Comparison of ENCODE assay signal across 10 cellular contexts in the genomic region with DNA sequence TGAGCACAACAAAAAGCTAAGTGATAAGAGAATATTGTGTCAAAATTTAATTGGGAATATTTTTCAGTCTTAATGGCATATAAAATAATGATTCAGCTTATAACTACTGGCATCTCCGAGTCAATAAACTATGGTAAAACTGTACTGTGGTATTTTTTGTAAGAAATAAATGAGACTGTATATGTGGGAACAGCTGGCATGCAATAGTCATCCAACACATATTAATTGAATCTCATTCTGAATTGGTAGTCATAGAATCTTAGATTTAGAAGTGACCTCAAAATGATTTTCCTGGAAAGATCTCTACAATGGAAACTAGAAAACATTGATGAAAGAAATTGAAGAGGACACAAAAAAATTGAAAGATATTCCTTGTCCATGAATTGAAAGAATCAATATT.
"Had no signal": no experiment of that assay in that cellular context is flagged by ENCODE, and none has a peak within 500 bp of the region (broad histone marks: within the 10 kb centered on the region; RNA-seq: fewer than 3 reads in every experiment).

No MANE protein-coding gene starts in this region.

- H3K27ac ChIP-seq: GM23248 had no signal

- DNase-seq: GM23248, GOT3, H7, H9, HCEC 1CT, HFFc6 had no signal

- H3K4me2 ChIP-seq: GM23338 had no signal

- FAIRE-seq: H1 had no signal

- H3K4me3 Mint-ChIP-seq: GM23338, H9, HFFc6 had no signal

- ATAC-seq: GM23338, HCT116 had no signal

- H3K36me3 ChIP-seq: HAP-1 had no signal

- H3K9ac ChIP-seq: GM23248 had no signal

- H3K9me3 Mint-ChIP-seq: GM23338 had no signal

- H2AFZ ChIP-seq: GM23248, GM23338 had no signal

- H3K27ac Mint-ChIP-seq: GM23338, H9, HFFc6 had no signal

- H3K4me3 ChIP-seq: GM23248, GM23338, HAP-1 had no signal
